In the genomic region with DNA sequence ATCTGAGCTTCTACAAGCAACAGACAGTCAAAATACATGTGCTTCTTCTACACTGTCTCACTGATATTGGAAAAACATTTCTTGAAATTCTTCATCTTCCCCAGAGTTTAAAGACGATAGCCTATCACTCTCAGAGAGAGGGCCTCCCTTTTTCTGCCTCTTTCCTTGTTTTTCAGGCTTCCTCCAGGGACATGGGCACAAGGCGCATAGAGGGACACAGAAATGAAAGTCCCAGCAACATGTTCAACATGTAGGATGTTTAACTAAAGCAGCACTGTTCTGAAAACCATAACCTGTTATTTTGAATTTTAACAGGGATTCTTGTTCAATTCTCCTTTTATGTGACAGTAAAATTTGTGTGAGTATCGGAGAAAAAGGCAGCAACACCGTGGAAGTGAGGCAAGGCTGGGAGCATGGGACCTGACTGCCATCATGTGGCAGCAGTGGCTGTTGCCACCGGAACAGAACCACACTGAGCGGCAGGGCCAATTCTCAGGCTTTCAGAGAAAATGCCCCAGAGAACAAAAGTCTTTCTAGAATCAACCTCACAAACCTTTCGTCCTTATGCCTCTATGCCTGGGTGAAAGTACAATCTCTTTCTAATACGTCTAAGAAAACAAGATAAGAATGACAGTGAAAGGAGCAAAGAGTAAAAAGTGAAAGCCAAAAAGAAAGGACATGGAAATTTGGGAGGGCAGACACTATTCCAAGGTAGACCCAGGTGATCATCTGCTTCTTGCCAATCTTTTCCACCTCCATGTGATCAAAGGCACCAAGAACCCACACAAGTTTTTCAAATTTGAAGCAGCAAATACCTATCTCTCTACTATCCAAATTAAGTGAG, we compare ENCODE assay signal across 2 cellular contexts.
TF ChIP-seq lines count a peak whose summit lies in the region.

No MANE protein-coding gene starts in this region.

TF ChIP-seq in HCT116, 20 proteins besides CTCF, POLR2A, EP300 and RAD21:
- no peak for TF ChIP-seq CEBPB (IDR thresholded peaks at IDR 0.05; ENCODE audit: low read depth)
- no peak for TF ChIP-seq POLR2AphosphoS5 (IDR thresholded peaks at IDR 0.05; ENCODE audit: low read depth, low read length)
- TF ChIP-seq EZH2phosphoT487 (IDR thresholded peaks at IDR 0.05; ENCODE audit: borderline replicate concordance), result no peak
- no peak for TF ChIP-seq FOSL1 (IDR thresholded peaks at IDR 0.05; ENCODE audit: low read depth)
- TF ChIP-seq, protein P1, sequence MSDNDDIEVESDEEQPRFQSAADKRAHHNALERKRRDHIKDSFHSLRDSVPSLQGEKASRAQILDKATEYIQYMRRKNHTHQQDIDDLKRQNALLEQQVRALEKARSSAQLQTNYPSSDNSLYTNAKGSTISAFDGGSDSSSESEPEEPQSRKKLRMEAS (IDR thresholded peaks at IDR 0.05), result no peak
- TF ChIP-seq SIN3A (IDR thresholded peaks at IDR 0.05; ENCODE audit: low read depth), result no peak
- TF ChIP-seq ZFX (IDR thresholded peaks at IDR 0.05), result no peak

TF ChIP-seq in H1, 55 proteins besides CTCF, POLR2A, EP300 and RAD21:
- TF ChIP-seq CHD2 (IDR thresholded peaks at IDR 0.05; ENCODE audit: low read length), result no peak
- TF ChIP-seq TAF1 (IDR thresholded peaks at IDR 0.05; ENCODE audit: low read depth, low read length), result no peak
- TF ChIP-seq SP2 (IDR thresholded peaks at IDR 0.05; ENCODE audit: low read length), result no peak
- no peak for TF ChIP-seq CBX8 (IDR thresholded peaks at IDR 0.05; ENCODE audit: borderline replicate concordance, low read depth, low read length)
- TF ChIP-seq TEAD4 (IDR thresholded peaks at IDR 0.05; ENCODE audit: low read depth, low read length), result no peak
- no peak for TF ChIP-seq JUND (IDR thresholded peaks at IDR 0.05; ENCODE audit: low read length)
- no peak for TF ChIP-seq TAF7 (optimal IDR thresholded peaks at IDR 0.05; ENCODE audit: borderline replicate concordance, low read depth, low read length)
- TF ChIP-seq SP4 (IDR thresholded peaks at IDR 0.05; ENCODE audit: low read length), result no peak
- no peak for TF ChIP-seq CHD1 (IDR thresholded peaks at IDR 0.05; ENCODE audit: low read depth, low read length)
- no peak for TF ChIP-seq SUZ12 (IDR thresholded peaks at IDR 0.05; ENCODE audit: low read length)
- TF ChIP-seq SIX5 (IDR thresholded peaks at IDR 0.05; ENCODE audit: low read depth, low read length), result no peak
- TF ChIP-seq HDAC2 (IDR thresholded peaks at IDR 0.05; ENCODE audit: borderline replicate concordance in 1 of 2, low read depth in 2 of 2, low read length in 2 of 2), result no peak
- TF ChIP-seq, protein P2, sequence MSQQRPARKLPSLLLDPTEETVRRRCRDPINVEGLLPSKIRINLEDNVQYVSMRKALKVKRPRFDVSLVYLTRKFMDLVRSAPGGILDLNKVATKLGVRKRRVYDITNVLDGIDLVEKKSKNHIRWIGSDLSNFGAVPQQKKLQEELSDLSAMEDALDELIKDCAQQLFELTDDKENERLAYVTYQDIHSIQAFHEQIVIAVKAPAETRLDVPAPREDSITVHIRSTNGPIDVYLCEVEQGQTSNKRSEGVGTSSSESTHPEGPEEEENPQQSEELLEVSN (IDR thresholded peaks at IDR 0.05), result no peak
- TF ChIP-seq, protein P3, sequence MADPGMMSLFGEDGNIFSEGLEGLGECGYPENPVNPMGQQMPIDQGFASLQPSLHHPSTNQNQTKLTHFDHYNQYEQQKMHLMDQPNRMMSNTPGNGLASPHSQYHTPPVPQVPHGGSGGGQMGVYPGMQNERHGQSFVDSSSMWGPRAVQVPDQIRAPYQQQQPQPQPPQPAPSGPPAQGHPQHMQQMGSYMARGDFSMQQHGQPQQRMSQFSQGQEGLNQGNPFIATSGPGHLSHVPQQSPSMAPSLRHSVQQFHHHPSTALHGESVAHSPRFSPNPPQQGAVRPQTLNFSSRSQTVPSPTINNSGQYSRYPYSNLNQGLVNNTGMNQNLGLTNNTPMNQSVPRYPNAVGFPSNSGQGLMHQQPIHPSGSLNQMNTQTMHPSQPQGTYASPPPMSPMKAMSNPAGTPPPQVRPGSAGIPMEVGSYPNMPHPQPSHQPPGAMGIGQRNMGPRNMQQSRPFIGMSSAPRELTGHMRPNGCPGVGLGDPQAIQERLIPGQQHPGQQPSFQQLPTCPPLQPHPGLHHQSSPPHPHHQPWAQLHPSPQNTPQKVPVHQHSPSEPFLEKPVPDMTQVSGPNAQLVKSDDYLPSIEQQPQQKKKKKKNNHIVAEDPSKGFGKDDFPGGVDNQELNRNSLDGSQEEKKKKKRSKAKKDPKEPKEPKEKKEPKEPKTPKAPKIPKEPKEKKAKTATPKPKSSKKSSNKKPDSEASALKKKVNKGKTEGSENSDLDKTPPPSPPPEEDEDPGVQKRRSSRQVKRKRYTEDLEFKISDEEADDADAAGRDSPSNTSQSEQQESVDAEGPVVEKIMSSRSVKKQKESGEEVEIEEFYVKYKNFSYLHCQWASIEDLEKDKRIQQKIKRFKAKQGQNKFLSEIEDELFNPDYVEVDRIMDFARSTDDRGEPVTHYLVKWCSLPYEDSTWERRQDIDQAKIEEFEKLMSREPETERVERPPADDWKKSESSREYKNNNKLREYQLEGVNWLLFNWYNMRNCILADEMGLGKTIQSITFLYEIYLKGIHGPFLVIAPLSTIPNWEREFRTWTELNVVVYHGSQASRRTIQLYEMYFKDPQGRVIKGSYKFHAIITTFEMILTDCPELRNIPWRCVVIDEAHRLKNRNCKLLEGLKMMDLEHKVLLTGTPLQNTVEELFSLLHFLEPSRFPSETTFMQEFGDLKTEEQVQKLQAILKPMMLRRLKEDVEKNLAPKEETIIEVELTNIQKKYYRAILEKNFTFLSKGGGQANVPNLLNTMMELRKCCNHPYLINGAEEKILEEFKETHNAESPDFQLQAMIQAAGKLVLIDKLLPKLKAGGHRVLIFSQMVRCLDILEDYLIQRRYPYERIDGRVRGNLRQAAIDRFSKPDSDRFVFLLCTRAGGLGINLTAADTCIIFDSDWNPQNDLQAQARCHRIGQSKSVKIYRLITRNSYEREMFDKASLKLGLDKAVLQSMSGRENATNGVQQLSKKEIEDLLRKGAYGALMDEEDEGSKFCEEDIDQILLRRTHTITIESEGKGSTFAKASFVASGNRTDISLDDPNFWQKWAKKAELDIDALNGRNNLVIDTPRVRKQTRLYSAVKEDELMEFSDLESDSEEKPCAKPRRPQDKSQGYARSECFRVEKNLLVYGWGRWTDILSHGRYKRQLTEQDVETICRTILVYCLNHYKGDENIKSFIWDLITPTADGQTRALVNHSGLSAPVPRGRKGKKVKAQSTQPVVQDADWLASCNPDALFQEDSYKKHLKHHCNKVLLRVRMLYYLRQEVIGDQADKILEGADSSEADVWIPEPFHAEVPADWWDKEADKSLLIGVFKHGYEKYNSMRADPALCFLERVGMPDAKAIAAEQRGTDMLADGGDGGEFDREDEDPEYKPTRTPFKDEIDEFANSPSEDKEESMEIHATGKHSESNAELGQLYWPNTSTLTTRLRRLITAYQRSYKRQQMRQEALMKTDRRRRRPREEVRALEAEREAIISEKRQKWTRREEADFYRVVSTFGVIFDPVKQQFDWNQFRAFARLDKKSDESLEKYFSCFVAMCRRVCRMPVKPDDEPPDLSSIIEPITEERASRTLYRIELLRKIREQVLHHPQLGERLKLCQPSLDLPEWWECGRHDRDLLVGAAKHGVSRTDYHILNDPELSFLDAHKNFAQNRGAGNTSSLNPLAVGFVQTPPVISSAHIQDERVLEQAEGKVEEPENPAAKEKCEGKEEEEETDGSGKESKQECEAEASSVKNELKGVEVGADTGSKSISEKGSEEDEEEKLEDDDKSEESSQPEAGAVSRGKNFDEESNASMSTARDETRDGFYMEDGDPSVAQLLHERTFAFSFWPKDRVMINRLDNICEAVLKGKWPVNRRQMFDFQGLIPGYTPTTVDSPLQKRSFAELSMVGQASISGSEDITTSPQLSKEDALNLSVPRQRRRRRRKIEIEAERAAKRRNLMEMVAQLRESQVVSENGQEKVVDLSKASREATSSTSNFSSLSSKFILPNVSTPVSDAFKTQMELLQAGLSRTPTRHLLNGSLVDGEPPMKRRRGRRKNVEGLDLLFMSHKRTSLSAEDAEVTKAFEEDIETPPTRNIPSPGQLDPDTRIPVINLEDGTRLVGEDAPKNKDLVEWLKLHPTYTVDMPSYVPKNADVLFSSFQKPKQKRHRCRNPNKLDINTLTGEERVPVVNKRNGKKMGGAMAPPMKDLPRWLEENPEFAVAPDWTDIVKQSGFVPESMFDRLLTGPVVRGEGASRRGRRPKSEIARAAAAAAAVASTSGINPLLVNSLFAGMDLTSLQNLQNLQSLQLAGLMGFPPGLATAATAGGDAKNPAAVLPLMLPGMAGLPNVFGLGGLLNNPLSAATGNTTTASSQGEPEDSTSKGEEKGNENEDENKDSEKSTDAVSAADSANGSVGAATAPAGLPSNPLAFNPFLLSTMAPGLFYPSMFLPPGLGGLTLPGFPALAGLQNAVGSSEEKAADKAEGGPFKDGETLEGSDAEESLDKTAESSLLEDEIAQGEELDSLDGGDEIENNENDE (IDR thresholded peaks at IDR 0.05; ENCODE audit: insufficient replicate concordance, low read length), result no peak
- TF ChIP-seq TCF12 (IDR thresholded peaks at IDR 0.05; ENCODE audit: low read depth, low read length), result no peak
- TF ChIP-seq GABPA (IDR thresholded peaks at IDR 0.05; ENCODE audit: borderline replicate concordance, insufficient read depth, low read length), result no peak
- no peak for TF ChIP-seq POU5F1 (IDR thresholded peaks at IDR 0.05; ENCODE audit: low read depth, low read length)
